ENCODE assay signal across 8 cellular contexts in the genomic region with DNA sequence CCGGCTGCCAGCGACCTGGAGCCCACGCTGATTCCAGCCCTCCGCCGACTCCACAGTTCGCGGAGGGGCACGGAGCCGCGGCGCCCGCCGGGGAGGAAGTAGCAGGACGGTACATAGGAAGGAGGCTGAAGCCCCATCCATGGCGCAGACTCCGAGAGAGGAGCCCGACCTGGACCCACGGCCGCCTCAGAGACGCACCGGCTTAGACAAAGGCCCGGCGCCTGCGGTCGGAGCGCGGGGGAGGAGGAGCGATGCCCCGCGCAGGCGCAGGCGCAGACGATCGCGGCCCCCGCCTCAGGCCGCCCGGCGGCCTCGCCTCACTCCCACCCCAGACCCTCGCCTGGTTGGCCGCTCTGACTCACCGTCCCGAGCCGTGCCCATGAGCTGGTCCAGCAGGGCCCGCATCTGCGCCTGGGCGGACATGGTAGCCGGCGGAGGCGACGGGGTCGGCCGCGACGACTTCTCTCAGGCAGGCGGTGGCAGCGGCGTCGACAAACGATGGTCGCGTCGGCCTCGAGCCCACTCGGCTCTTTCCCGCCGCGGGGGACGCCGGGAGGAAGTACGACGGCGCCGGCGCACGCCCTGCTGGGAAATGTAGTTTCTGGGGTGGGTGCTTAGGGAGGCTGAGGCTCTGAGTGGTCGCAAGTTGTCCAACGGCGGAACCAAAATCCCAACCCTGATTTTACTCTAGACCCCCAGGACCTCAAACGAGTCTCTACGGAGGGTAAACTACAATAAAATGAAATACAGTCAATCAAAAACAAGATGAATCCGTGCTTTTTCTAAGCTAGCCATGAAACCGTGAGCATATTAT. TPM values are rescaled to one million over a fixed set of nuclear protein-coding genes. Genes with fewer than 3 reads are reported as not detected.
A peak's percentile ranks its signal among the peaks of the same experiment; 100 is the strongest.
DNase-seq lines count a peak whose midpoint lies in the region; ATAC-seq and TF ChIP-seq lines count a peak whose summit lies in the region.

A gene with protein sequence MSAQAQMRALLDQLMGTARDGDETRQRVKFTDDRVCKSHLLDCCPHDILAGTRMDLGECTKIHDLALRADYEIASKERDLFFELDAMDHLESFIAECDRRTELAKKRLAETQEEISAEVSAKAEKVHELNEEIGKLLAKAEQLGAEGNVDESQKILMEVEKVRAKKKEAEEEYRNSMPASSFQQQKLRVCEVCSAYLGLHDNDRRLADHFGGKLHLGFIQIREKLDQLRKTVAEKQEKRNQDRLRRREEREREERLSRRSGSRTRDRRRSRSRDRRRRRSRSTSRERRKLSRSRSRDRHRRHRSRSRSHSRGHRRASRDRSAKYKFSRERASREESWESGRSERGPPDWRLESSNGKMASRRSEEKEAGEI (minus strand): TSS at position 533 of the 814 bp plus-strand sequence. CDS start 110 bp downstream, at position 423.

- peak in 1 of 4 donors; percentile 59 for TF ChIP-seq EP300 in upper lobe of left lung (IDR thresholded peaks at IDR 0.05)

- WGBS in heart right ventricle, 2 donors, result 1% methylated on average over 84 of the region's 84 CpGs
- WGBS in upper lobe of left lung, 2 donors, result 2 to 14% methylated on average over 7 to 36 of the region's 84 CpGs

- peak; percentile 56 to 98 (median 96) for TF ChIP-seq POLR2A in upper lobe of left lung (IDR thresholded peaks at IDR 0.05)

- H3K4me3 ChIP-seq in GM12875 (ENCODE audit: low read depth, low read length) (peak within 1 kb of the TSS; percentile 97), heart right ventricle (peak within 1 kb of the TSS; percentile 76 to 97 (median 86)), upper lobe of left lung (peak within 1 kb of the TSS; percentile 70 to 86 (median 76))

- H3K27ac ChIP-seq in heart right ventricle (peak within 1 kb of the TSS; percentile 96 to 100 (median 98)), upper lobe of left lung (peak within 1 kb of the TSS; percentile 95 to 98 (median 96))

- DNase-seq in NCI-H1436 treated with DMSO at 0.1 percent for 48 hours (lab: John Stamatoyannopoulos, UW), result peak; percentile 39
- DNase-seq in amniotic epithelial cell (ENCODE audit: low read depth), result peak; percentile 77
- DNase-seq in heart right ventricle, result peak; percentile 89 to 91
- peak; percentile 96 for DNase-seq in posterior vena cava (ENCODE audit: low spot score)
- peak; percentile 88 to 97 for DNase-seq in upper lobe of left lung

- no peaks in the 10 kb centered on the region for H3K9me3 ChIP-seq in heart right ventricle
- no peaks in the 10 kb centered on the region for H3K9me3 ChIP-seq in upper lobe of left lung

- intact Hi-C loops in T-helper 1 cell treated with Interleukin-12 subunit alpha and Interleukin-12 subunit beta and Interleukin-4 antibody, amounts not matched to agents 30 ng/mL and 1 ng/mL, for 36 hours (cut with micrococcal nuclease), result loop anchor here (1.0 kb wide), 3 partner anchors 124 to 176 kb away; a partner anchor contains a TSS
- intact Hi-C loops in heart right ventricle (cut with DNase I) (loop anchor here in 3 of 10 donors (5.0 to 10.0 kb wide), 2 partner anchors 123 to 126 kb away; a partner anchor contains a TSS), posterior vena cava (cut with DNase I) (no loop called here)

- H3K4me1 ChIP-seq in heart right ventricle (peaks cover 5 to 30% (median 23%) of the 10 kb centered on the region in 9 donors), upper lobe of left lung (peaks cover 17 to 28% (median 21%) of the 10 kb centered on the region in 4 donors)

- H3K36me3 ChIP-seq in heart right ventricle (peaks cover 0 to 41% (median 30%) of the 10 kb centered on the region in 9 donors), upper lobe of left lung (peaks cover 7 to 36% (median 27%) of the 10 kb centered on the region in 4 donors)

- H3K27me3 ChIP-seq in heart right ventricle, result no peaks in the 10 kb centered on the region
- H3K27me3 ChIP-seq in upper lobe of left lung, result no peaks in the 10 kb centered on the region

- ATAC-seq in HG02798 (IDR thresholded peaks at IDR 0.05; ENCODE audit: poor library complexity, unreplicated experiment), result peak; percentile 87
- peak; percentile 94 to 97 (median 95) for ATAC-seq in heart right ventricle
- ATAC-seq in upper lobe of left lung (ENCODE audit: low FRiP score in 2 of 2), result peak; percentile 90 to 98

- TF ChIP-seq CTCF in GM12875 (IDR thresholded peaks at IDR 0.05; ENCODE audit: borderline replicate concordance, insufficient read depth, low read depth, low read length) (no peak), heart right ventricle (IDR thresholded peaks at IDR 0.05) (no peak), upper lobe of left lung (IDR thresholded peaks at IDR 0.05) (peak in 3 of 6 experiments; percentile 15 to 43 (median 38))

RNA-seq across cellular contexts. Expression of the gene that starts here (rescaled TPM):
- 61.5 and 69.6 TPM in 2 replicates for total RNA-seq in T-helper 1 cell treated with Interleukin-12 subunit alpha and Interleukin-12 subunit beta and Interleukin-4 antibody, amounts not matched to agents 30 ng/mL and 1 ng/mL, for 36 hours
- total RNA-seq in heart right ventricle (10 to 100 TPM; 14.4 to 29.7 (median 20.4) TPM), posterior vena cava (10 to 100 TPM; 42.7 to 43.0 TPM), upper lobe of left lung (100 to 1,000 TPM in 3 of 6 donors, 10 to 100 TPM in 3; 57.9 to 394 (median 108) TPM)
- polyA plus RNA-seq in heart right ventricle, result 100 to 1,000 TPM in 1 of 2 donors, 10 to 100 TPM in 1; 21.3 to 139 TPM

Comparison
In these comparisons a context has a peak if more than half of its experiments do, and no peak if none do; other contexts are left out.
1. Peak in every context shown above with its lines: DNase-seq, ATAC-seq, H3K4me3 ChIP-seq and H3K27ac ChIP-seq.
2. DNase-seq: peak in every context shown above with its lines; median percentile 96 in posterior vena cava; 92 in upper lobe of left lung; 90 in heart right ventricle; 77 in amniotic epithelial cell; 39 in NCI-H1436 treated with DMSO at 0.1 percent for 48 hours.